Comparison of ENCODE assay signal across 11 cellular contexts in the genomic region with DNA sequence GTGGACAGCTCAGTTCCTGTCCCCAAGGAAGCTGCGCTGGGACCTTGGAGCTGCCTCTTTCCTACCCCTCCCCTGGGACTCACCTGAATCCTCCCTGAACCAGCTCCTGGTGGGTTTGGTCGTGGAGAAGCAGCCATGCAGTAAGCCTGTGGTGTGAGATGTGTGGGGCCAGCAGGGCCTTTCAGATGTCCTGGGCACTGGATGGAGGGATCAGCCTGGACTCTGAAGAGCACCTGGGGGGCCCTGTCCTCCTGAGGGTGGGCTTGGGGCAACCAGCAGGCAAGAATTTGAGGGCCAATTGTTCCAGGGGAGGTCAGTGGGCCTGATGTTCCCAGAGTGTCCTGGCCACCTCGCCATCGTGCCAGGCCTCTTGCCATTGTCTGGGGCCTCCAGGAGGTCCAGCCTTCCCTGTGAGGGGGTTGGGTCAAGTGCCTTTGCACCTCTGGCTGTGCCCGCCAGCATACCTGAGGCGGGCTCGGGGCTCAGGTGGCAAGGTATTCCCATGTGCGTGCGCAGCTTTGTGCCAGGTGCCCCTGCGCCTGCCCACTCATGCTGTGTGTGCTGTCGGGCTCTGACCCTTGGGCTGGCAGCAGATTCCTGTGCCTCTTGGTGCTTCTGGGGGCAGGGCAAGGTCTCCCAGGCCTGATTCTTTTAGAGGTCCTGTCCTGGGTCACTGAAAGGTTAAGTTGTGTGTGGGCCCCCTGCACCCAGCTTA. TPM values are rescaled to one million over a fixed set of nuclear protein-coding genes. Genes with fewer than 3 reads are reported as not detected.
A peak's percentile ranks its signal among the peaks of the same experiment; 100 is the strongest.
DNase-seq lines count a peak whose midpoint lies in the region; ATAC-seq, FAIRE-seq and TF ChIP-seq lines count a peak whose summit lies in the region.
"Had no signal": no experiment of that assay in that cellular context is flagged by ENCODE, and none has a peak within 500 bp of the region (broad histone marks: within the 10 kb centered on the region; RNA-seq: fewer than 3 reads in every experiment).

No MANE protein-coding gene starts in this region.

- peak overlapping the region in 7 of 8 donors; percentile 38 to 75 (median 63) for H3K4me3 Mint-ChIP-seq in CD4-positive, alpha-beta memory T cell
- peak overlapping the region; percentile 77 to 89 (median 86) for H3K4me3 Mint-ChIP-seq in IgD-negative memory B cell
- peak overlapping the region; percentile 79 for H3K4me3 Mint-ChIP-seq in natural killer cell treated with Interleukin-12 subunit alpha and Interleukin-12 subunit beta and Interleukin-15 and Interleukin-18, amount 100 ng/mL, for 72 hours

- peaks cover 34% of the 10 kb centered on the region for H3K36me3 ChIP-seq in CD4-positive, alpha-beta memory T cell (ENCODE audit: insufficient read depth, low read length)
- H3K36me3 ChIP-seq in colonic mucosa: peaks cover 10% of the 10 kb centered on the region

- CTCF ChIA-PET in CD4-positive, alpha-beta memory T cell (lab: Charles Lee; ENCODE audit: partially characterized antibody): interaction anchor here (1.0 to 1.2 kb wide), 2 partner anchors 22 to 24 kb away, joined by 3 read pairs; no protein-coding TSS in a partner anchor

- no peak for ATAC-seq in natural killer cell treated with Interleukin-12 subunit alpha and Interleukin-12 subunit beta and Interleukin-15 and Interleukin-18, amount 100 ng/mL, for 72 hours

- no peak overlapping the region for H3K4me3 ChIP-seq in CD4-positive, alpha-beta memory T cell (ENCODE audit: low read length in 2 of 2)
- H3K4me3 ChIP-seq in colonic mucosa: no peak overlapping the region
- H3K4me3 ChIP-seq: smooth muscle cell had no signal

- DNase-seq in CD4-positive, alpha-beta memory T cell: no peak
- DNase-seq in colonic mucosa: no peak
- DNase-seq in natural killer cell treated with Interleukin-12 subunit alpha and Interleukin-12 subunit beta and Interleukin-15 and Interleukin-18, amount 100 ng/mL, for 72 hours (ENCODE audit: low spot score): no peak
- DNase-seq in amygdala (lab: John Stamatoyannopoulos, UW): no peak
- no peak for DNase-seq in hepatic stellate cell (ENCODE audit: low spot score)
- no peak for DNase-seq in RCC 7860 (ENCODE audit: low spot score)
- DNase-seq in NCI-H446 treated with DMSO at 0.1 percent for 48 hours (lab: John Stamatoyannopoulos, UW): no peak
- DNase-seq: COR-L47, NCI-H187 had no signal

- peak overlapping the region; percentile 38 to 58 for H3K9ac ChIP-seq in colonic mucosa (ENCODE audit: low read depth in 2 of 2, low read length in 2 of 2)

- H3K4me1 ChIP-seq in CD4-positive, alpha-beta memory T cell (ENCODE audit: insufficient read depth, low read length): peaks cover 65% of the 10 kb centered on the region
- peaks cover 36% of the 10 kb centered on the region for H3K4me1 ChIP-seq in colonic mucosa

- no peaks in the 10 kb centered on the region for H3K27me3 Mint-ChIP-seq in CD4-positive, alpha-beta memory T cell
- peaks cover 2% of the 10 kb centered on the region for H3K27me3 Mint-ChIP-seq in IgD-negative memory B cell
- H3K27me3 Mint-ChIP-seq in natural killer cell treated with Interleukin-12 subunit alpha and Interleukin-12 subunit beta and Interleukin-15 and Interleukin-18, amount 100 ng/mL, for 72 hours: no peaks in the 10 kb centered on the region

- FAIRE-seq in RCC 7860 (lab: Jason Lieb, UNC): no peak

- H3K9me3 Mint-ChIP-seq in CD4-positive, alpha-beta memory T cell: no peaks in the 10 kb centered on the region
- no peaks in the 10 kb centered on the region for H3K9me3 Mint-ChIP-seq in IgD-negative memory B cell
- H3K9me3 Mint-ChIP-seq in natural killer cell treated with Interleukin-12 subunit alpha and Interleukin-12 subunit beta and Interleukin-15 and Interleukin-18, amount 100 ng/mL, for 72 hours: no peaks in the 10 kb centered on the region

- no peaks in the 10 kb centered on the region for H3K9me3 ChIP-seq in CD4-positive, alpha-beta memory T cell (ENCODE audit: control insufficient read depth in 1 of 2, low read length in 2 of 2)
- no peaks in the 10 kb centered on the region for H3K9me3 ChIP-seq in colonic mucosa

- H3K36me3 Mint-ChIP-seq in CD4-positive, alpha-beta memory T cell: peaks cover 19 to 47% of the 10 kb centered on the region in 2 donors
- peaks cover 5% of the 10 kb centered on the region for H3K36me3 Mint-ChIP-seq in IgD-negative memory B cell
- no peaks in the 10 kb centered on the region for H3K36me3 Mint-ChIP-seq in natural killer cell treated with Interleukin-12 subunit alpha and Interleukin-12 subunit beta and Interleukin-15 and Interleukin-18, amount 100 ng/mL, for 72 hours

- no peaks in the 10 kb centered on the region for H3K27me3 ChIP-seq in CD4-positive, alpha-beta memory T cell (ENCODE audit: insufficient read depth, low read length)
- H3K27me3 ChIP-seq in colonic mucosa: no peaks in the 10 kb centered on the region

- peak overlapping the region; percentile 82 for H3K27ac ChIP-seq in CD4-positive, alpha-beta memory T cell (ENCODE audit: low read depth, low read length)
- peak overlapping the region; percentile 12 for H3K27ac ChIP-seq in colonic mucosa

- POLR2A ChIA-PET in CD4-positive, alpha-beta memory T cell (lab: Charles Lee; ENCODE audit: partially characterized antibody): interaction anchor here (5.1 to 21.9 kb wide), 2 partner anchors 10 to 22 kb away, joined by 31 to 431 read pairs; no protein-coding TSS in a partner anchor

- TF ChIP-seq CTCF in colonic mucosa (IDR thresholded peaks at IDR 0.05): no peak

- intact Hi-C loops in CD4-positive, alpha-beta memory T cell (cut with micrococcal nuclease): no loop called here
- intact Hi-C loops in colonic mucosa (cut with DNase I): no loop called here

- peaks cover 42 to 76% (median 61%) of the 10 kb centered on the region in 4 donors for H3K4me1 Mint-ChIP-seq in CD4-positive, alpha-beta memory T cell
- peaks cover 37 to 57% (median 40%) of the 10 kb centered on the region in 3 donors for H3K4me1 Mint-ChIP-seq in IgD-negative memory B cell
- H3K4me1 Mint-ChIP-seq in natural killer cell treated with Interleukin-12 subunit alpha and Interleukin-12 subunit beta and Interleukin-15 and Interleukin-18, amount 100 ng/mL, for 72 hours (ENCODE audit: low read depth in 2 of 2): peaks cover 57 to 67% of the 10 kb centered on the region in 2 donors

- H3K27ac Mint-ChIP-seq in CD4-positive, alpha-beta memory T cell: peak overlapping the region in 6 of 7 donors; percentile 65 to 95 (median 90)
- H3K27ac Mint-ChIP-seq in IgD-negative memory B cell: peak overlapping the region; percentile 93 to 99 (median 97)
- H3K27ac Mint-ChIP-seq in natural killer cell treated with Interleukin-12 subunit alpha and Interleukin-12 subunit beta and Interleukin-15 and Interleukin-18, amount 100 ng/mL, for 72 hours: peak overlapping the region; percentile 93 to 98

RNA-seq across cellular contexts. Expression of gene TRIM8, which starts 7.3 kb away (rescaled TPM):
- 10 to 100 TPM; 68.4 to 71.6 TPM for total RNA-seq in CD4-positive, alpha-beta memory T cell
- 10 to 100 TPM; 33.0 to 56.4 TPM for polyA plus RNA-seq in CD4-positive, alpha-beta memory T cell
- polyA plus RNA-seq in IgD-negative memory B cell: 71.5 TPM
- 10 to 100 TPM; 64.9 to 79.6 TPM for total RNA-seq in colonic mucosa
- total RNA-seq in natural killer cell treated with Interleukin-12 subunit alpha and Interleukin-12 subunit beta and Interleukin-15 and Interleukin-18, amount 100 ng/mL, for 72 hours: 10 to 100 TPM; 50.2 to 78.5 TPM
